In genomic region chr9:114774504-114774903, GRCh38 we compare ENCODE assay signal across 20 cellular contexts. TPM values are rescaled to one million over a fixed set of nuclear protein-coding genes. Genes with fewer than 3 reads are reported as not detected.
A peak's percentile ranks its signal among the peaks of the same experiment; 100 is the strongest.
DNase-seq lines count a peak whose midpoint lies in the region; ATAC-seq and TF ChIP-seq lines count a peak whose summit lies in the region.
"Had no signal": no experiment of that assay in that cellular context is flagged by ENCODE, and none has a peak within 500 bp of the region (broad histone marks: within the 10 kb centered on the region; RNA-seq: fewer than 3 reads in every experiment).

No MANE protein-coding gene starts in this region.

- no peaks in the 10 kb centered on the region for H4K20me1 ChIP-seq in KMS-11 (ENCODE audit: insufficient read depth)

- no peak overlapping the region for H3K9ac ChIP-seq in KMS-11

- DNase-seq in activated naive CD8-positive, alpha-beta T cell treated with anti-CD3 and anti-CD28 coated beads, Interleukin-2, amount 10 ng/mL, durations not matched to agents 7 days and 5 days, result no peak
- no peak for DNase-seq in activated naive CD8-positive, alpha-beta T cell treated with anti-CD3 and anti-CD28 coated beads for 36 hours
- no peak for DNase-seq in NCI-H1092 (lab: John Stamatoyannopoulos, UW)
- DNase-seq in HCEC 1CT, result no peak
- no peak for DNase-seq in activated T-cell treated with anti-CD3 and anti-CD28 coated beads, Interleukin-2, amount 50 U/mL, for 48 hours
- DNase-seq: activated naive CD4-positive, alpha-beta T cell treated with anti-CD3 and anti-CD28 coated beads, Interleukin-2, amount 50 U/mL, for 16 hours; Calu3; foreskin fibroblast; GF-D8; H7; NCI-H1930; NCI-H446 treated with DMSO at 0.1 percent for 48 hours had no signal

- H3K4me3 ChIP-seq in KMS-11 (IDR thresholded peaks at IDR 0.05; ENCODE audit: insufficient read depth, low read depth, low read length), result no peak overlapping the region
- H3K4me3 ChIP-seq: coronary artery, SJCRH30 had no signal

- peaks cover 35% of the 10 kb centered on the region for H3K4me1 Mint-ChIP-seq in activated naive CD8-positive, alpha-beta T cell treated with anti-CD3 and anti-CD28 coated beads, Interleukin-2, amount 10 ng/mL, durations not matched to agents 7 days and 5 days
- peaks cover 21% of the 10 kb centered on the region for H3K4me1 Mint-ChIP-seq in activated naive CD8-positive, alpha-beta T cell treated with anti-CD3 and anti-CD28 coated beads for 36 hours
- peaks cover 9% of the 10 kb centered on the region for H3K4me1 Mint-ChIP-seq in activated T-helper 17 cell treated with anti-CD3 and anti-CD28 coated beads, Interleukin-2, amount 50 U/mL, for 72 hours
- H3K4me1 Mint-ChIP-seq: WTC11 had no signal

- POLR2A ChIA-PET in activated naive CD8-positive, alpha-beta T cell treated with anti-CD3 and anti-CD28 coated beads, Interleukin-2, amount 10 ng/mL, durations not matched to agents 7 days and 5 days (lab: Charles Lee), result interaction anchor here (1.4 kb wide), 1 partner anchor 132 kb away, joined by 3 read pairs; no protein-coding TSS in a partner anchor

- H3K27ac Mint-ChIP-seq in activated naive CD8-positive, alpha-beta T cell treated with anti-CD3 and anti-CD28 coated beads, Interleukin-2, amount 10 ng/mL, durations not matched to agents 7 days and 5 days, result peak overlapping the region; percentile 75
- H3K27ac Mint-ChIP-seq in activated naive CD8-positive, alpha-beta T cell treated with anti-CD3 and anti-CD28 coated beads for 36 hours, result no peak overlapping the region
- H3K27ac Mint-ChIP-seq in activated T-helper 17 cell treated with anti-CD3 and anti-CD28 coated beads, Interleukin-2, amount 50 U/mL, for 72 hours, result no peak overlapping the region
- H3K27ac Mint-ChIP-seq: mesothelial cell of epicardium, WTC11 had no signal

- H3K27me3 Mint-ChIP-seq in activated naive CD8-positive, alpha-beta T cell treated with anti-CD3 and anti-CD28 coated beads, Interleukin-2, amount 10 ng/mL, durations not matched to agents 7 days and 5 days, result peaks cover 8% of the 10 kb centered on the region
- H3K27me3 Mint-ChIP-seq in activated naive CD8-positive, alpha-beta T cell treated with anti-CD3 and anti-CD28 coated beads for 36 hours, result peaks cover 8% of the 10 kb centered on the region
- H3K27me3 Mint-ChIP-seq in activated T-helper 17 cell treated with anti-CD3 and anti-CD28 coated beads, Interleukin-2, amount 50 U/mL, for 72 hours, result peaks cover 4% of the 10 kb centered on the region

- peaks cover 36% of the 10 kb centered on the region for H3K4me1 ChIP-seq in KMS-11 (ENCODE audit: low read depth, poor library complexity, severe bottlenecking)

- H3K36me3 Mint-ChIP-seq in activated naive CD8-positive, alpha-beta T cell treated with anti-CD3 and anti-CD28 coated beads, Interleukin-2, amount 10 ng/mL, durations not matched to agents 7 days and 5 days, result peaks cover 15% of the 10 kb centered on the region
- peaks cover 3% of the 10 kb centered on the region for H3K36me3 Mint-ChIP-seq in activated naive CD8-positive, alpha-beta T cell treated with anti-CD3 and anti-CD28 coated beads for 36 hours
- H3K36me3 Mint-ChIP-seq in activated T-helper 17 cell treated with anti-CD3 and anti-CD28 coated beads, Interleukin-2, amount 50 U/mL, for 72 hours (ENCODE audit: low read depth), result no peaks in the 10 kb centered on the region
- H3K36me3 Mint-ChIP-seq: brain, mesothelial cell of epicardium, WTC11 had no signal

- no peak for TF ChIP-seq CTCF in KMS-11 (conservative IDR thresholded peaks at IDR 0.05; ENCODE audit: low read depth, low read length)

- no peaks in the 10 kb centered on the region for H3K27me3 ChIP-seq in KMS-11 (ENCODE audit: insufficient read depth, low read depth)

- H3K9me3 Mint-ChIP-seq in activated naive CD8-positive, alpha-beta T cell treated with anti-CD3 and anti-CD28 coated beads, Interleukin-2, amount 10 ng/mL, durations not matched to agents 7 days and 5 days, result peaks cover 11% of the 10 kb centered on the region
- peaks cover 2% of the 10 kb centered on the region for H3K9me3 Mint-ChIP-seq in activated naive CD8-positive, alpha-beta T cell treated with anti-CD3 and anti-CD28 coated beads for 36 hours
- no peaks in the 10 kb centered on the region for H3K9me3 Mint-ChIP-seq in activated T-helper 17 cell treated with anti-CD3 and anti-CD28 coated beads, Interleukin-2, amount 50 U/mL, for 72 hours
- H3K9me3 Mint-ChIP-seq: brain, WTC11 had no signal

- peak overlapping the region; percentile 27; the same call in 1 of the 2 replicates for H3K27ac ChIP-seq in KMS-11
- H3K27ac ChIP-seq: coronary artery, SJCRH30 had no signal

- no peaks in the 10 kb centered on the region for H3K36me3 ChIP-seq in KMS-11 (ENCODE audit: insufficient read depth)
- H3K36me3 ChIP-seq: SJCRH30 had no signal

- H2AFZ ChIP-seq in KMS-11 (ENCODE audit: low read depth), result peak overlapping the region; percentile 35; the same call in 1 of the 2 replicates

- peak overlapping the region; percentile 41 for H3K4me2 ChIP-seq in KMS-11

- peak; percentile 39 for ATAC-seq in activated naive CD8-positive, alpha-beta T cell treated with anti-CD3 and anti-CD28 coated beads, Interleukin-2, amount 10 ng/mL, durations not matched to agents 7 days and 5 days (ENCODE audit: low read depth)
- peak; percentile 65 for ATAC-seq in activated T-helper 17 cell treated with anti-CD3 and anti-CD28 coated beads, Interleukin-2, amount 50 U/mL, for 72 hours (replicated peaks)
- ATAC-seq in GM19397 (IDR thresholded peaks at IDR 0.05; ENCODE audit: unreplicated experiment), result no peak
- ATAC-seq: WTC11 had no signal

- no peaks in the 10 kb centered on the region for H3K79me2 ChIP-seq in KMS-11 (ENCODE audit: insufficient read depth, low read depth)

- H3K4me3 Mint-ChIP-seq in activated naive CD8-positive, alpha-beta T cell treated with anti-CD3 and anti-CD28 coated beads, Interleukin-2, amount 10 ng/mL, durations not matched to agents 7 days and 5 days, result peak overlapping the region; percentile 31
- no peak overlapping the region for H3K4me3 Mint-ChIP-seq in activated naive CD8-positive, alpha-beta T cell treated with anti-CD3 and anti-CD28 coated beads for 36 hours
- H3K4me3 Mint-ChIP-seq in activated T-helper 17 cell treated with anti-CD3 and anti-CD28 coated beads, Interleukin-2, amount 50 U/mL, for 72 hours, result no peak overlapping the region
- H3K4me3 Mint-ChIP-seq: brain, mesothelial cell of epicardium, WTC11 had no signal

RNA-seq across cellular contexts. Expression of gene TNFSF15, which starts 31.3 kb away (rescaled TPM):
- total RNA-seq in activated naive CD8-positive, alpha-beta T cell treated with anti-CD3 and anti-CD28 coated beads, Interleukin-2, amount 10 ng/mL, durations not matched to agents 7 days and 5 days, result 1 to 10 TPM; 1.0 to 1.2 TPM
- 1 to 10 TPM; 2.3 to 2.4 TPM for total RNA-seq in activated naive CD8-positive, alpha-beta T cell treated with anti-CD3 and anti-CD28 coated beads for 36 hours
- under 1 TPM in 1 of 2 donors, not detected in 1; 0.13 TPM for total RNA-seq in activated T-helper 17 cell treated with anti-CD3 and anti-CD28 coated beads, Interleukin-2, amount 50 U/mL, for 72 hours
- total RNA-seq: H7 had no signal
